15 cellular contexts compared by ENCODE assay signal in genomic region chr3:185646382-185647133, GRCh38.
DNase-seq lines count a peak whose midpoint lies in the region; ATAC-seq and TF ChIP-seq lines count a peak whose summit lies in the region.
"Had no signal": no experiment of that assay in that cellular context is flagged by ENCODE, and none has a peak within 500 bp of the region (broad histone marks: within the 10 kb centered on the region; RNA-seq: fewer than 3 reads in every experiment).

No MANE protein-coding gene starts in this region.

- dilution Hi-C loops in IMR-90 (cut with HindIII; ENCODE audit: low sequenced_read_pairs, unreplicated experiment), result no loop called here

- no peak overlapping the region for H3K4ac ChIP-seq in IMR-90 (ENCODE audit: low read depth, low read length)

- TF ChIP-seq RAD21 in IMR-90 (IDR thresholded peaks at IDR 0.05; ENCODE audit: low read length), result no peak

- TF ChIP-seq CTCF in cardiac muscle cell (IDR thresholded peaks at IDR 0.05; ENCODE audit: low read depth, low read length) (no peak), heart right ventricle (IDR thresholded peaks at IDR 0.05) (no peak), IMR-90 (conservative IDR thresholded peaks at IDR 0.05; ENCODE audit: low read depth, low read length) (no peak), choroid plexus epithelial cell (conservative IDR thresholded peaks at IDR 0.05; ENCODE audit: low read depth, low read length) (no peak)

- no peak for ATAC-seq in heart right ventricle
- no peak for ATAC-seq in IMR-90 (ENCODE audit: low read depth)
- peak; percentile 81 for ATAC-seq in stimulated activated memory B cell treated with anti-CD40 and anti-IgM and Interleukin-4, amounts not matched to agents 10 μg/mL and 1 μg/mL and 100 μg/mL, for 72 hours
- ATAC-seq: activated naive CD8-positive, alpha-beta T cell treated with anti-CD3 and anti-CD28 coated beads, Interleukin-2, amount 50 U/mL, for 24 hours had no signal

- H3K79me1 ChIP-seq in IMR-90 (ENCODE audit: low read depth in 1 of 2, low read length in 2 of 2), result peaks cover 12 to 24% of the 10 kb centered on the region in 2 experiments

- no peak overlapping the region for H2BK5ac ChIP-seq in IMR-90 (ENCODE audit: low read depth, low read length, poor library complexity, severe bottlenecking)

- DNase-seq in cardiac muscle cell (ENCODE audit: low read depth in 1 of 2, low spot score in 1 of 2), result no peak
- DNase-seq in heart right ventricle, result no peak
- DNase-seq in IMR-90, result no peak
- peak; percentile 82 for DNase-seq in choroid plexus epithelial cell (ENCODE audit: low read depth)
- DNase-seq in SKM-1 (lab: John Stamatoyannopoulos, UW; ENCODE audit: unreplicated experiment), result no peak
- DNase-seq in effector CD8-positive, alpha-beta T cell (lab: John Stamatoyannopoulos, UW), result no peak
- no peak for DNase-seq in HuH-7 (ENCODE audit: low spot score)
- DNase-seq: activated CD8-positive, alpha-beta memory T cell treated with anti-CD3 and anti-CD28 coated beads, Interleukin-2, amount 50 U/mL, for 4 hours; activated naive CD8-positive, alpha-beta T cell treated with anti-CD3 and anti-CD28 coated beads, Interleukin-2, amount 50 U/mL, for 24 hours; left lung; stimulated activated CD4-positive, alpha-beta T cell treated with anti-CD3 and anti-CD28 coated beads, Interleukin-1b, Interleukin-23, amount 100 ng/mL, for 48 hours had no signal

- no peak overlapping the region for H4K5ac ChIP-seq in IMR-90 (ENCODE audit: low read depth, low read length)

- no peak overlapping the region for H2AK5ac ChIP-seq in IMR-90 (ENCODE audit: low read depth, low read length)

- peaks cover 11% of the 10 kb centered on the region for H4K20me1 ChIP-seq in IMR-90 (ENCODE audit: insufficient read depth, low read length)

- no peak overlapping the region for H2BK15ac ChIP-seq in IMR-90 (ENCODE audit: low read depth, low read length)

- H2AFZ ChIP-seq in IMR-90 (replicated peaks; ENCODE audit: low read length, poor library complexity), result no peak overlapping the region

- no peak overlapping the region for H3K23ac ChIP-seq in IMR-90 (ENCODE audit: low read depth, low read length)

- H3K9me1 ChIP-seq in IMR-90 (ENCODE audit: insufficient read depth, low read length), result peaks cover 3% of the 10 kb centered on the region; the same call in 1 of the 2 replicates

- peaks cover 19% of the 10 kb centered on the region for H3K4me1 Mint-ChIP-seq in stimulated activated memory B cell treated with anti-CD40 and anti-IgM and Interleukin-4, amounts not matched to agents 10 μg/mL and 1 μg/mL and 100 μg/mL, for 72 hours
- H3K4me1 Mint-ChIP-seq: activated naive CD8-positive, alpha-beta T cell treated with anti-CD3 and anti-CD28 coated beads, Interleukin-2, amount 50 U/mL, for 24 hours; stimulated activated effector memory CD8-positive, alpha-beta T cell treated with anti-CD3 and anti-CD28 coated beads, Interleukin-12 subunit alpha, Interleukin-12 subunit beta, amount 100 ng/mL, for 72 hours had no signal

- peak overlapping the region; percentile 34 for H3K4me3 Mint-ChIP-seq in stimulated activated memory B cell treated with anti-CD40 and anti-IgM and Interleukin-4, amounts not matched to agents 10 μg/mL and 1 μg/mL and 100 μg/mL, for 72 hours
- H3K4me3 Mint-ChIP-seq: activated naive CD8-positive, alpha-beta T cell treated with anti-CD3 and anti-CD28 coated beads, Interleukin-2, amount 50 U/mL, for 24 hours; stimulated activated effector memory CD8-positive, alpha-beta T cell treated with anti-CD3 and anti-CD28 coated beads, Interleukin-12 subunit alpha, Interleukin-12 subunit beta, amount 100 ng/mL, for 72 hours had no signal

- H3K14ac ChIP-seq in IMR-90 (replicated peaks; ENCODE audit: low read depth, low read length), result no peak overlapping the region

- H3K27me3 ChIP-seq in cardiac muscle cell, result no peaks in the 10 kb centered on the region
- H3K27me3 ChIP-seq in heart right ventricle, result no peaks in the 10 kb centered on the region
- H3K27me3 ChIP-seq in IMR-90 (ENCODE audit: control insufficient read depth, insufficient read depth, low read length), result no peaks in the 10 kb centered on the region
- H3K27me3 ChIP-seq: left lung had no signal

- no peaks in the 10 kb centered on the region for H3K9me3 Mint-ChIP-seq in stimulated activated memory B cell treated with anti-CD40 and anti-IgM and Interleukin-4, amounts not matched to agents 10 μg/mL and 1 μg/mL and 100 μg/mL, for 72 hours
- H3K9me3 Mint-ChIP-seq: activated naive CD8-positive, alpha-beta T cell treated with anti-CD3 and anti-CD28 coated beads, Interleukin-2, amount 50 U/mL, for 24 hours; IgD-negative memory B cell; stimulated activated effector memory CD8-positive, alpha-beta T cell treated with anti-CD3 and anti-CD28 coated beads, Interleukin-12 subunit alpha, Interleukin-12 subunit beta, amount 100 ng/mL, for 72 hours had no signal

- no peaks in the 10 kb centered on the region for H3K36me3 Mint-ChIP-seq in stimulated activated memory B cell treated with anti-CD40 and anti-IgM and Interleukin-4, amounts not matched to agents 10 μg/mL and 1 μg/mL and 100 μg/mL, for 72 hours
- H3K36me3 Mint-ChIP-seq: IgD-negative memory B cell; stimulated activated effector memory CD8-positive, alpha-beta T cell treated with anti-CD3 and anti-CD28 coated beads, Interleukin-12 subunit alpha, Interleukin-12 subunit beta, amount 100 ng/mL, for 72 hours had no signal

- no peak overlapping the region for H3K56ac ChIP-seq in IMR-90 (ENCODE audit: extremely low read depth, insufficient read depth, low read length)

- H3K4me3 ChIP-seq in cardiac muscle cell (no peak overlapping the region), heart right ventricle (no peak overlapping the region), IMR-90 (ENCODE audit: insufficient read depth, low read depth, low read length) (no peak overlapping the region), choroid plexus epithelial cell (ENCODE audit: low read depth, low read length) (no peak overlapping the region)
- H3K4me3 ChIP-seq: gastroesophageal sphincter, left lung had no signal

- in situ Hi-C loops in IMR-90 (cut with MboI; ENCODE audit: low sequenced_read_pairs), result no loop called here

- WGBS in heart right ventricle, 2 donors, result 82 to 84% methylated on average over 14 of the region's 14 CpGs
- 97% methylated on average over 6 of the region's 14 CpGs; no CpG with 5 or more reads in 1 of the 2 experiments for WGBS in IMR-90 (ENCODE audit: extremely low coverage in 2 of 2, insufficient read length in 1 of 2), 2 experiments

- CTCF ChIA-PET in IMR-90 (lab: Yijun Ruan, JAX), result no interaction called here

- H3K18ac ChIP-seq in IMR-90 (ENCODE audit: low read depth, low read length), result no peak overlapping the region

- H3K9me3 ChIP-seq in cardiac muscle cell (ENCODE audit: low read depth), result no peaks in the 10 kb centered on the region
- no peaks in the 10 kb centered on the region for H3K9me3 ChIP-seq in heart right ventricle
- H3K9me3 ChIP-seq in IMR-90 (ENCODE audit: control insufficient read depth, insufficient read depth, low read length), result no peaks in the 10 kb centered on the region
- H3K9me3 ChIP-seq: gastroesophageal sphincter, left lung had no signal

- peak overlapping the region; percentile 7 for H2AK9ac ChIP-seq in IMR-90 (replicated peaks; ENCODE audit: low read depth, low read length, poor library complexity)

- H3K36me3 ChIP-seq in cardiac muscle cell (peaks cover 60% of the 10 kb centered on the region), heart right ventricle (peaks cover 0 to 11% (median 0%) of the 10 kb centered on the region in 9 donors), IMR-90 (ENCODE audit: control insufficient read depth, insufficient read depth, low read length) (peaks cover 63% of the 10 kb centered on the region)
- H3K36me3 ChIP-seq: left lung had no signal

- H2BK120ac ChIP-seq in IMR-90 (ENCODE audit: low read depth, low read length), result no peak overlapping the region

- POLR2A ChIA-PET in IMR-90 (lab: Charles Lee; ENCODE audit: unreplicated experiment), result no interaction called here

- no peak overlapping the region for H4K8ac ChIP-seq in IMR-90 (ENCODE audit: low read depth in 2 of 2, low read length in 2 of 2)

- H3K4me1 ChIP-seq in cardiac muscle cell (ENCODE audit: low read depth) (no peaks in the 10 kb centered on the region), heart right ventricle (peaks cover 0 to 6% (median 0%) of the 10 kb centered on the region in 9 donors), IMR-90 (ENCODE audit: control insufficient read depth, insufficient read depth, low read length) (no peaks in the 10 kb centered on the region)
- H3K4me1 ChIP-seq: left lung had no signal

- TF ChIP-seq POLR2A in IMR-90 (IDR thresholded peaks at IDR 0.05; ENCODE audit: low read depth, low read length), result no peak

- BruUV-seq in IMR-90 (replicated peaks; lab: Mats Ljungman, UMichigan), result no TSS peak

- H3K27me3 Mint-ChIP-seq in stimulated activated memory B cell treated with anti-CD40 and anti-IgM and Interleukin-4, amounts not matched to agents 10 μg/mL and 1 μg/mL and 100 μg/mL, for 72 hours, result peaks cover 24% of the 10 kb centered on the region

- no peak overlapping the region for H4K91ac ChIP-seq in IMR-90 (ENCODE audit: insufficient read depth, low read depth, low read length)

- intact Hi-C loops in heart right ventricle (cut with DNase I) (no loop called here), IMR-90 (cut with micrococcal nuclease) (no loop called here)

- H3K4me2 ChIP-seq in IMR-90 (ENCODE audit: low read depth, low read length), result no peak overlapping the region

- H2BK20ac ChIP-seq in IMR-90 (ENCODE audit: low read depth, low read length), result no peak overlapping the region

- H3K27ac ChIP-seq in cardiac muscle cell (peak overlapping the region; percentile 72), heart right ventricle (no peak overlapping the region), IMR-90 (ENCODE audit: insufficient read depth, low read length) (no peak overlapping the region)
- H3K27ac ChIP-seq: left lung had no signal

- H3K9ac ChIP-seq in IMR-90 (ENCODE audit: low read depth, low read length), result no peak overlapping the region

- H3K27ac Mint-ChIP-seq in stimulated activated memory B cell treated with anti-CD40 and anti-IgM and Interleukin-4, amounts not matched to agents 10 μg/mL and 1 μg/mL and 100 μg/mL, for 72 hours, result peak overlapping the region; percentile 12
- H3K27ac Mint-ChIP-seq: activated naive CD8-positive, alpha-beta T cell treated with anti-CD3 and anti-CD28 coated beads, Interleukin-2, amount 50 U/mL, for 24 hours; stimulated activated effector memory CD8-positive, alpha-beta T cell treated with anti-CD3 and anti-CD28 coated beads, Interleukin-12 subunit alpha, Interleukin-12 subunit beta, amount 100 ng/mL, for 72 hours had no signal

TF ChIP-seq in IMR-90, 13 proteins besides CTCF, POLR2A, EP300 and RAD21 (continues in another document):
- no peak for TF ChIP-seq USF2 (IDR thresholded peaks at IDR 0.05; ENCODE audit: low read depth, low read length)
- TF ChIP-seq RCOR1 (IDR thresholded peaks at IDR 0.05; ENCODE audit: insufficient replicate concordance, low read length), result no peak
